In genomic region chr1:234478152-234478480, GRCh38 we compare ENCODE assay signal across 8 cellular contexts. TPM values are rescaled to one million over a fixed set of nuclear protein-coding genes. Genes with fewer than 3 reads are reported as not detected.
DNase-seq lines count a peak whose midpoint lies in the region; ATAC-seq and TF ChIP-seq lines count a peak whose summit lies in the region.

No MANE protein-coding gene starts in this region.

- H3K4me3 ChIP-seq in ectodermal cell (ENCODE audit: insufficient read depth, low read depth, low read length), result peak overlapping the region; percentile 65
- H3K4me3 ChIP-seq in mucosa of descending colon, result peak overlapping the region; percentile 50

- WGBS in ectodermal cell, 2 experiments, result 0% methylated on average over 43 of the region's 43 CpGs

- peaks cover 18% of the 10 kb centered on the region for H3K36me3 Mint-ChIP-seq in activated CD4-positive, alpha-beta T cell treated with anti-CD3 and anti-CD28 coated beads, Interleukin-2, amount 10 ng/mL, durations not matched to agents 24 days and 14 days (ENCODE audit: low read depth)

- H3K27me3 Mint-ChIP-seq in activated CD4-positive, alpha-beta T cell treated with anti-CD3 and anti-CD28 coated beads, Interleukin-2, amount 10 ng/mL, durations not matched to agents 24 days and 14 days, result peaks cover 11% of the 10 kb centered on the region

- peak overlapping the region; percentile 85 for H3K27ac Mint-ChIP-seq in activated CD4-positive, alpha-beta T cell treated with anti-CD3 and anti-CD28 coated beads, Interleukin-2, amount 10 ng/mL, durations not matched to agents 24 days and 14 days

- peaks cover 40% of the 10 kb centered on the region for H3K4me1 Mint-ChIP-seq in activated CD4-positive, alpha-beta T cell treated with anti-CD3 and anti-CD28 coated beads, Interleukin-2, amount 10 ng/mL, durations not matched to agents 24 days and 14 days

- ATAC-seq in HG02870 (IDR thresholded peaks at IDR 0.05; ENCODE audit: unreplicated experiment), result peak; percentile 53
- ATAC-seq in mucosa of descending colon, result peak; percentile 88

- H3K4me3 Mint-ChIP-seq in activated CD4-positive, alpha-beta T cell treated with anti-CD3 and anti-CD28 coated beads, Interleukin-2, amount 10 ng/mL, durations not matched to agents 24 days and 14 days, result peak overlapping the region; percentile 87

- peak; percentile 75 for DNase-seq in NK-92 treated with Interleukin-12 subunit alpha and Interleukin-12 subunit beta, amount 100 ng/mL, for 24 hours (lab: John Stamatoyannopoulos, UW)
- DNase-seq in NK-92 (lab: John Stamatoyannopoulos, UW; ENCODE audit: unreplicated experiment), result no peak
- DNase-seq in NCI-H2081 (lab: John Stamatoyannopoulos, UW), result peak; percentile 75 to 88
- peak; percentile 92 for DNase-seq in activated CD4-positive, alpha-beta T cell treated with anti-CD3 and anti-CD28 coated beads, Interleukin-2, amount 10 ng/mL, durations not matched to agents 24 days and 14 days
- DNase-seq in mucosa of descending colon, result peak; percentile 74 to 91 (median 87)
- DNase-seq in stimulated activated CD8-positive, alpha-beta memory T cell treated with anti-CD3 and anti-CD28 coated beads, Interleukin-4, amount 100 ng/mL, for 24 hours (ENCODE audit: low read depth), result peak; percentile 54

- intact Hi-C loops in activated CD4-positive, alpha-beta T cell treated with anti-CD3 and anti-CD28 coated beads, Interleukin-2, amount 10 ng/mL, durations not matched to agents 24 days and 14 days (cut with micrococcal nuclease), result loop anchor here (1.0 to 10.0 kb wide), 4 partner anchors 76 to 851 kb away; partner anchors contain the start of genes ARID4B, COA6 and GGPS1
- intact Hi-C loops in mucosa of descending colon (cut with DNase I, micrococcal nuclease), result no loop called here

- H3K9me3 Mint-ChIP-seq in activated CD4-positive, alpha-beta T cell treated with anti-CD3 and anti-CD28 coated beads, Interleukin-2, amount 10 ng/mL, durations not matched to agents 24 days and 14 days, result no peaks in the 10 kb centered on the region

- peak overlapping the region; percentile 45 for H3K27ac ChIP-seq in ectodermal cell (ENCODE audit: insufficient read depth, low read depth, low read length, poor library complexity, severe bottlenecking)

- no peak for TF ChIP-seq CTCF in mucosa of descending colon (IDR thresholded peaks at IDR 0.05)

- H3K27me3 ChIP-seq in ectodermal cell (ENCODE audit: control insufficient read depth, insufficient read depth, low read length, poor library complexity, severe bottlenecking), result no peaks in the 10 kb centered on the region

- H3K4me1 ChIP-seq in ectodermal cell (ENCODE audit: control insufficient read depth, insufficient read depth, low read length), result peaks cover 9% of the 10 kb centered on the region
- H3K4me1 ChIP-seq in mucosa of descending colon (ENCODE audit: low read depth), result no peaks in the 10 kb centered on the region

- no peaks in the 10 kb centered on the region for H3K36me3 ChIP-seq in ectodermal cell (ENCODE audit: control insufficient read depth, insufficient read depth, low read length)
- no peaks in the 10 kb centered on the region for H3K36me3 ChIP-seq in mucosa of descending colon (ENCODE audit: low read depth)

- H3K9me3 ChIP-seq in ectodermal cell (ENCODE audit: control insufficient read depth, low read length), result no peaks in the 10 kb centered on the region
- H3K9me3 ChIP-seq in mucosa of descending colon, result no peaks in the 10 kb centered on the region

RNA-seq across cellular contexts. Expression of gene TARBP1, which starts 0.9 kb away (rescaled TPM):
- total RNA-seq in activated CD4-positive, alpha-beta T cell treated with anti-CD3 and anti-CD28 coated beads, Interleukin-2, amount 10 ng/mL, durations not matched to agents 24 days and 14 days, result 70.7 and 75.9 TPM in 2 replicates
- 75.6 TPM for polyA plus RNA-seq in ectodermal cell (2013, experiment 1 of 4)
- 74.6 TPM for polyA plus RNA-seq in ectodermal cell (2013, experiment 2 of 4)
- polyA plus RNA-seq in ectodermal cell (2013, experiment 3 of 4), result 52.5 TPM
- 63.0 TPM for polyA plus RNA-seq in ectodermal cell (2013, experiment 4 of 4)
- 10 to 100 TPM; 16.2 to 29.5 (median 23.5) TPM for total RNA-seq in mucosa of descending colon
